8 cellular contexts compared by ENCODE assay signal in genomic region chr2:144516417-144516980, GRCh38. TPM values are rescaled to one million over a fixed set of nuclear protein-coding genes. Genes with fewer than 3 reads are reported as not detected.
DNase-seq lines count a peak whose midpoint lies in the region; ATAC-seq, FAIRE-seq and TF ChIP-seq lines count a peak whose summit lies in the region.

No MANE protein-coding gene starts in this region.

- H3K36me3 Mint-ChIP-seq in endodermal cell (ENCODE audit: low read depth) (no peaks in the 10 kb centered on the region), natural killer cell (peaks cover 20% of the 10 kb centered on the region)

- TF ChIP-seq CTCF in endodermal cell (conservative IDR thresholded peaks at IDR 0.05) (no peak), natural killer cell (IDR thresholded peaks at IDR 0.05) (no peak)

- H3K9me3 Mint-ChIP-seq in endodermal cell (no peaks in the 10 kb centered on the region), natural killer cell (peaks cover 0 to 2% of the 10 kb centered on the region in 2 donors)

- peak overlapping the region; percentile 44 for H3K4me3 Mint-ChIP-seq in endodermal cell
- peak overlapping the region; percentile 95 for H3K4me3 Mint-ChIP-seq in natural killer cell

- FAIRE-seq in HTR-8/SVneo (lab: Jason Lieb, UNC) = no peak

- H3K9ac ChIP-seq in endodermal cell (ENCODE audit: extremely low read depth, low read length, poor library complexity, severe bottlenecking) = no peak overlapping the region

- H3K4me3 ChIP-seq in endodermal cell (ENCODE audit: low read length) = peak overlapping the region; percentile 65

- intact Hi-C loops in natural killer cell (cut with micrococcal nuclease) = loop anchor here (2.0 kb wide), 1 partner anchor 142 kb away; no protein-coding TSS in a partner anchor

- DNase-seq in SK-N-DZ (ENCODE audit: low spot score) = peak; percentile 13
- peak; percentile 76 for DNase-seq in endodermal cell
- DNase-seq in natural killer cell = peak; percentile 50
- no peak for DNase-seq in HTR-8/SVneo (ENCODE audit: insufficient read length, low spot score)
- DNase-seq in cerebellar cortex (ENCODE audit: low spot score) = no peak
- DNase-seq in NCI-H1105 (lab: John Stamatoyannopoulos, UW) = no peak

- H3K4me1 Mint-ChIP-seq in endodermal cell (peaks cover 4% of the 10 kb centered on the region), natural killer cell (peaks cover 44% of the 10 kb centered on the region in 2 donors)

- peak overlapping the region; percentile 80 for H3K27ac ChIP-seq in endodermal cell (ENCODE audit: low read depth, low read length)

- H3K27ac Mint-ChIP-seq in endodermal cell = no peak overlapping the region
- no peak overlapping the region for H3K27ac Mint-ChIP-seq in natural killer cell

- H3K27me3 Mint-ChIP-seq in endodermal cell (ENCODE audit: insufficient read depth) = peaks cover 54% of the 10 kb centered on the region
- H3K27me3 Mint-ChIP-seq in natural killer cell (ENCODE audit: low read depth in 2 of 2) = peaks cover 0 to 5% of the 10 kb centered on the region in 2 donors

- H3K9me3 ChIP-seq in endodermal cell (ENCODE audit: control insufficient read depth, low read length) = no peaks in the 10 kb centered on the region

- H3K4me1 ChIP-seq in endodermal cell (ENCODE audit: control insufficient read depth, insufficient read depth, low read length) = no peaks in the 10 kb centered on the region

- H3K27me3 ChIP-seq in endodermal cell (ENCODE audit: control insufficient read depth, insufficient read depth, low read length, poor library complexity, severe bottlenecking) = peaks cover 96% of the 10 kb centered on the region

- peak; percentile 19 for ATAC-seq in GM18511 (IDR thresholded peaks at IDR 0.05; ENCODE audit: unreplicated experiment)
- ATAC-seq in HG02588 (IDR thresholded peaks at IDR 0.05; ENCODE audit: unreplicated experiment) = peak; percentile 17
- no peak for ATAC-seq in natural killer cell

- WGBS in endodermal cell (ENCODE audit: insufficient coverage in 1 of 2, insufficient read length in 1 of 2), 2 experiments = 0% methylated on average over 3 to 57 of the region's 57 CpGs

- no peaks in the 10 kb centered on the region for H3K36me3 ChIP-seq in endodermal cell (ENCODE audit: control insufficient read depth, insufficient read depth, low read length)

RNA-seq across cellular contexts. Expression of gene ZEB2, which starts 3.4 kb away (rescaled TPM):
- polyA plus RNA-seq in SK-N-DZ (2014; cell fraction: cytosol; rRNA removed) = 5.3 and 7.2 TPM in 2 replicates
- 3.6 and 4.5 TPM in 2 replicates for polyA plus RNA-seq in SK-N-DZ (2014; cell fraction: nucleus; rRNA removed)
- under 1 TPM; 0.29 to 0.31 TPM for total RNA-seq in endodermal cell
- 68.2 TPM for polyA plus RNA-seq in endodermal cell (2013, experiment 1 of 2)
- polyA plus RNA-seq in endodermal cell (2013, experiment 2 of 2) = 65.4 TPM
- 1,000 to 10,000 TPM in 1 of 3 donors, 100 to 1,000 TPM in 2; 718 to 1,143 (median 944) TPM for total RNA-seq in natural killer cell

Comparison
In these comparisons a context has a peak if more than half of its experiments do, and no peak if none do; other contexts are left out.
1. ATAC-seq: peak in GM18511 (single experiment) and HG02588 (single experiment); none in natural killer cell (0 of 3).
2. DNase-seq: peak in SK-N-DZ (single experiment), endodermal cell (single experiment) and natural killer cell (single experiment); none in HTR-8/SVneo (single experiment), cerebellar cortex (single experiment) and NCI-H1105 (single experiment).
3. RNA of gene ZEB2, which starts 3.4 kb away (total RNA-seq): 718 to 1,143 TPM in natural killer cell; 0.29 to 0.31 TPM in endodermal cell; every median in the first group is over 100 times any median in the second.